ENCODE assay signal across 8 cellular contexts in genomic region chr17:63477471-63478440, GRCh38. TPM values are rescaled to one million over a fixed set of nuclear protein-coding genes. Genes with fewer than 3 reads are reported as not detected.
DNase-seq lines count a peak whose midpoint lies in the region; ATAC-seq and TF ChIP-seq lines count a peak whose summit lies in the region.

No MANE protein-coding gene starts in this region.

- TF ChIP-seq POLR2A in gastroesophageal sphincter (IDR thresholded peaks at IDR 0.05) = no peak
- TF ChIP-seq POLR2A in gastrocnemius medialis (IDR thresholded peaks at IDR 0.05) = no peak

- H3K4me3 ChIP-seq in AG04449 (ENCODE audit: low read depth, low read length) (peak overlapping the region; percentile 55), gastroesophageal sphincter (peak overlapping the region; percentile 28 to 66), gastrocnemius medialis (peak overlapping the region; percentile 40 to 62 (median 53))

- POLR2A ChIA-PET in AG04449 (lab: Yijun Ruan, JAX) = interaction anchor here (0.8 kb wide), 1 partner anchor 44 kb away, joined by 3 read pairs; no protein-coding TSS in a partner anchor

- peak overlapping the region; percentile 90 for H3K4me3 Mint-ChIP-seq in T-helper 17 cell

- peaks cover 0 to 39% (median 21%) of the 10 kb centered on the region in 3 donors for H3K4me1 ChIP-seq in gastroesophageal sphincter
- peaks cover 5 to 15% of the 10 kb centered on the region in 2 donors for H3K4me1 ChIP-seq in gastrocnemius medialis

- H3K27me3 Mint-ChIP-seq in T-helper 17 cell = no peaks in the 10 kb centered on the region

- H3K4me1 Mint-ChIP-seq in T-helper 17 cell = peaks cover 7% of the 10 kb centered on the region

- no peak for TF ChIP-seq EP300 in gastroesophageal sphincter (IDR thresholded peaks at IDR 0.05)

- WGBS in gastroesophageal sphincter (ENCODE audit: low coverage in 1 of 2), 2 donors = 0 to 33% methylated on average over 2 to 13 of the region's 45 CpGs

- TF ChIP-seq CTCF in AG04449 (IDR thresholded peaks at IDR 0.05; ENCODE audit: insufficient read depth, low read length, missing control alignments) (no peak), gastroesophageal sphincter (IDR thresholded peaks at IDR 0.05) (no peak), gastrocnemius medialis (IDR thresholded peaks at IDR 0.05 in 4 of 5, conservative IDR thresholded peaks at IDR 0.05 in 1 of 5) (no peak)

- intact Hi-C loops in gastrocnemius medialis (cut with DNase I; ENCODE audit: low total_unique reads) = loop anchor here (1.0 to 5.0 kb wide), 2 partner anchors 35 to 52 kb away; no protein-coding TSS in a partner anchor

- H3K27ac ChIP-seq in gastroesophageal sphincter (peak overlapping the region in 2 of 4 donors; percentile 35 to 54), gastrocnemius medialis (peak overlapping the region in 2 of 4 donors; percentile 7 to 16)

- CTCF ChIA-PET in AG04449 (lab: Yijun Ruan, JAX) = interaction anchor here (0.6 to 7.8 kb wide), 24 partner anchors 10 to 396 kb away, joined by 3 to 251 read pairs (median 8); no protein-coding TSS in a partner anchor

- peaks cover under 1% of the 10 kb centered on the region for H3K36me3 Mint-ChIP-seq in T-helper 17 cell (ENCODE audit: low read depth)

- in situ Hi-C loops in gastrocnemius medialis (cut with MboI; ENCODE audit: low sequenced_read_pairs in 4 of 4) = loop anchor here in 1 of 4 donors (10.0 kb wide), 1 partner anchor 53 kb away; no protein-coding TSS in a partner anchor

- DNase-seq in AG04449 (ENCODE audit: low read depth, low spot score) (no peak), T-helper 17 cell (no peak), gastrocnemius medialis (no peak), amygdala (lab: John Stamatoyannopoulos, UW) (no peak), COLO829 (ENCODE audit: low spot score) (no peak)
- no peak for DNase-seq in effector CD8-positive, alpha-beta T cell (lab: John Stamatoyannopoulos, UW)

- peak; percentile 15 for ATAC-seq in GM21381 (IDR thresholded peaks at IDR 0.05; ENCODE audit: unreplicated experiment)
- ATAC-seq in T-helper 17 cell = peak; percentile 10
- ATAC-seq in gastroesophageal sphincter = no peak
- ATAC-seq in gastrocnemius medialis = no peak

- H3K36me3 ChIP-seq in gastroesophageal sphincter (no peaks in the 10 kb centered on the region), gastrocnemius medialis (no peaks in the 10 kb centered on the region)

- H3K9me3 ChIP-seq in T-helper 17 cell (ENCODE audit: control insufficient read depth, low read length, poor library complexity, severe bottlenecking) = no peaks in the 10 kb centered on the region
- no peaks in the 10 kb centered on the region for H3K9me3 ChIP-seq in gastroesophageal sphincter
- no peaks in the 10 kb centered on the region for H3K9me3 ChIP-seq in gastrocnemius medialis

- H3K27me3 ChIP-seq in gastroesophageal sphincter = peaks cover 70% of the 10 kb centered on the region
- H3K27me3 ChIP-seq in gastrocnemius medialis = peaks cover 11 to 32% (median 18%) of the 10 kb centered on the region in 3 donors

- no peak overlapping the region for H3K27ac Mint-ChIP-seq in T-helper 17 cell

RNA-seq across cellular contexts. Expression of gene ACE, which starts 0.9 kb away (rescaled TPM):
- total RNA-seq in T-helper 17 cell (10 to 100 TPM; 11.6 to 21.5 TPM), gastroesophageal sphincter (10 to 100 TPM in 1 of 4 donors, 1 to 10 TPM in 3; 4.8 to 10.4 (median 8.2) TPM), gastrocnemius medialis (1 to 10 TPM; 1.7 to 6.3 (median 4.8) TPM)

RNA-seq across cellular contexts. Expression of gene CYB561, which starts 31.6 kb away (rescaled TPM):
- total RNA-seq in T-helper 17 cell (10 to 100 TPM; 50.8 to 69.9 TPM), gastroesophageal sphincter (10 to 100 TPM in 3 of 4 donors, 1 to 10 TPM in 1; 7.9 to 17.7 (median 15.0) TPM), gastrocnemius medialis (1 to 10 TPM; 2.2 to 6.5 (median 3.9) TPM)

RNA-seq across cellular contexts. Expression of gene KCNH6, which starts 45.4 kb away (rescaled TPM):
- not detected for total RNA-seq in T-helper 17 cell
- total RNA-seq in gastroesophageal sphincter = not detected
- not detected for total RNA-seq in gastrocnemius medialis

Comparison
In these comparisons a context has a peak if more than half of its experiments do, and no peak if none do; other contexts are left out.
1. ATAC-seq: peak in GM21381 (single experiment) and T-helper 17 cell (single experiment); none in gastroesophageal sphincter (single experiment) and gastrocnemius medialis (0 of 2).
2. Peak in every context shown above with its lines, with median percentiles within 50 percentile points of each other: H3K4me3 ChIP-seq.